Comparison of ENCODE assay signal across 8 cellular contexts in genomic region chr19:47512183-47512947, GRCh38. TPM values are rescaled to one million over a fixed set of nuclear protein-coding genes. Genes with fewer than 3 reads are reported as not detected.
DNase-seq lines count a peak whose midpoint lies in the region; ATAC-seq and TF ChIP-seq lines count a peak whose summit lies in the region.

No MANE protein-coding gene starts in this region.

- peaks cover 48 to 92% (median 76%) of the 10 kb centered on the region in 6 donors for H3K4me1 ChIP-seq in spleen

- no peak for TF ChIP-seq POLR2A in spleen (IDR thresholded peaks at IDR 0.05)

- H3K4me3 Mint-ChIP-seq in T-helper 17 cell: peak overlapping the region; percentile 99

- DNase-seq in GM06990 (ENCODE audit: extremely low read depth, insufficient read length) (no peak), T-helper 17 cell (no peak), foreskin fibroblast (peak; percentile 30 to 66), spleen (no peak), COLO829 (ENCODE audit: low spot score) (no peak), NCI-H1105 treated with DMSO at 0.1 percent for 48 hours (lab: John Stamatoyannopoulos, UW) (no peak)
- DNase-seq in stimulated activated CD4-positive, alpha-beta T cell treated with anti-CD3 and anti-CD28 coated beads, Interleukin-4, amount 100 ng/mL, for 4 hours: no peak

- ATAC-seq in T-helper 17 cell (no peak), HG02623 (IDR thresholded peaks at IDR 0.05; ENCODE audit: unreplicated experiment) (no peak)

- no peaks in the 10 kb centered on the region for H3K27me3 Mint-ChIP-seq in T-helper 17 cell

- H3K36me3 ChIP-seq in GM06990 (ENCODE audit: control insufficient read depth, insufficient read depth, low read length) (peaks cover 16% of the 10 kb centered on the region), spleen (peaks cover 0 to 37% (median 0%) of the 10 kb centered on the region in 6 donors)

- no peaks in the 10 kb centered on the region for H3K9me3 ChIP-seq in T-helper 17 cell (ENCODE audit: control insufficient read depth, low read length, poor library complexity, severe bottlenecking)
- no peaks in the 10 kb centered on the region for H3K9me3 ChIP-seq in spleen

- H3K36me3 Mint-ChIP-seq in T-helper 17 cell (ENCODE audit: low read depth): peaks cover 10% of the 10 kb centered on the region

- H3K4me3 ChIP-seq in GM06990 (replicated peaks; ENCODE audit: low read depth, low read length) (peak overlapping the region; percentile 100), foreskin fibroblast (ENCODE audit: low read depth in 1 of 2, low read length in 2 of 2) (peak overlapping the region; percentile 99 to 100), spleen (peak overlapping the region in 3 of 8 donors; percentile 81 to 86 (median 84))

- H3K27me3 ChIP-seq in GM06990 (replicated peaks; ENCODE audit: control insufficient read depth, insufficient read depth, low read length) (no peaks in the 10 kb centered on the region), spleen (replicated peaks in 1 of 7) (no peaks in the 10 kb centered on the region)

- H3K27ac ChIP-seq in spleen: peak overlapping the region in 7 of 8 donors; percentile 62 to 98 (median 93)

- peak overlapping the region; percentile 99 for H3K27ac Mint-ChIP-seq in T-helper 17 cell

- H3K4me1 Mint-ChIP-seq in T-helper 17 cell: peaks cover 52% of the 10 kb centered on the region

- 44 to 67% (median 51%) methylated on average over 11 of the region's 11 CpGs for WGBS in spleen, 5 donors

- intact Hi-C loops in spleen (cut with DNase I; ENCODE audit: low total_unique reads): no loop called here

- TF ChIP-seq CTCF in GM06990 (IDR thresholded peaks at IDR 0.05; ENCODE audit: insufficient read depth, low read length, poor library complexity, severe bottlenecking) (no peak), foreskin fibroblast (IDR thresholded peaks at IDR 0.05; ENCODE audit: low read depth, low read length) (no peak), spleen (IDR thresholded peaks at IDR 0.05 in 8 of 11, conservative IDR thresholded peaks at IDR 0.05 in 3 of 11) (no peak)

RNA-seq across cellular contexts. Expression of gene NAPA, which starts 2.5 kb away (rescaled TPM):
- total RNA-seq in T-helper 17 cell: 100 to 1,000 TPM; 124 to 133 TPM
- total RNA-seq in spleen: 100 to 1,000 TPM in 3 of 7 donors, 10 to 100 TPM in 4; 85.8 to 171 (median 98.1) TPM
- 10 to 100 TPM; 51.3 to 64.1 (median 56.6) TPM for polyA plus RNA-seq in spleen

RNA-seq across cellular contexts. Expression of gene KPTN, which starts 28.3 kb away (rescaled TPM):
- 1 to 10 TPM; 3.5 to 6.3 TPM for total RNA-seq in T-helper 17 cell
- total RNA-seq in spleen: 10 to 100 TPM in 2 of 7 donors, 1 to 10 TPM in 5; 3.9 to 12.4 (median 7.4) TPM
- polyA plus RNA-seq in spleen: 10 to 100 TPM; 15.0 to 36.3 (median 25.7) TPM

RNA-seq across cellular contexts. Expression of gene SLC8A2, which starts 40.7 kb away (rescaled TPM):
- not detected for total RNA-seq in T-helper 17 cell
- total RNA-seq in spleen: not detected
- under 1 TPM in 2 of 3 donors, not detected in 1; 0.02 to 0.19 TPM for polyA plus RNA-seq in spleen

Comparison
In these comparisons a context has a peak if more than half of its experiments do, and no peak if none do; other contexts are left out.
1. DNase-seq: peak in foreskin fibroblast (2 of 2); none in GM06990 (single experiment), T-helper 17 cell (0 of 3), spleen (single experiment), COLO829 (single experiment), NCI-H1105 treated with DMSO at 0.1 percent for 48 hours (single experiment) and stimulated activated CD4-positive, alpha-beta T cell treated with anti-CD3 and anti-CD28 coated beads, Interleukin-4, amount 100 ng/mL, for 4 hours (0 of 2).